ENCODE assay signal across 14 cellular contexts in genomic region chr1:232111616-232112015, GRCh38.
"Had no signal": no experiment of that assay in that cellular context is flagged by ENCODE, and none has a peak within 500 bp of the region (broad histone marks: within the 10 kb centered on the region; RNA-seq: fewer than 3 reads in every experiment).

No MANE protein-coding gene starts in this region.

- DNase-seq: activated CD4-positive, alpha-beta T cell treated with anti-CD3 and anti-CD28 coated beads, Interleukin-2, amount 50 U/mL, for 48 hours; activated CD4-positive, CD25-positive, alpha-beta regulatory T cell treated with anti-CD3 and anti-CD28 coated beads, Interleukin-2, amount 50 U/mL, for 72 hours; activated naive CD4-positive, alpha-beta T cell; aorta; dorsolateral prefrontal cortex; foreskin keratinocyte; head of caudate nucleus; left lung; ovary; sigmoid colon; stimulated activated CD4-positive, alpha-beta T cell treated with anti-CD3 and anti-CD28 coated beads, Interleukin-4, amount 100 ng/mL, for 1 hour; stimulated activated CD8-positive, alpha-beta memory T cell treated with anti-CD3 and anti-CD28 coated beads, Interleukin-4, amount 100 ng/mL, for 48 hours; upper lobe of left lung had no signal

- H3K4me3 ChIP-seq: breast epithelium, dorsolateral prefrontal cortex, left lung, ovary, sigmoid colon, upper lobe of left lung had no signal

- H3K36me3 ChIP-seq: breast epithelium, left lung, ovary, sigmoid colon, upper lobe of left lung had no signal

- H3K27ac ChIP-seq: breast epithelium, dorsolateral prefrontal cortex, foreskin keratinocyte, left lung, ovary, sigmoid colon, upper lobe of left lung had no signal

- H3K9me3 ChIP-seq: breast epithelium, left lung, ovary, sigmoid colon, upper lobe of left lung had no signal

- H3K4me1 ChIP-seq: breast epithelium, foreskin keratinocyte, left lung, sigmoid colon, upper lobe of left lung had no signal

- H3K27me3 ChIP-seq: breast epithelium, dorsolateral prefrontal cortex, ovary, sigmoid colon, upper lobe of left lung had no signal
